1 cellular context compared by ENCODE assay signal in the genomic region with DNA sequence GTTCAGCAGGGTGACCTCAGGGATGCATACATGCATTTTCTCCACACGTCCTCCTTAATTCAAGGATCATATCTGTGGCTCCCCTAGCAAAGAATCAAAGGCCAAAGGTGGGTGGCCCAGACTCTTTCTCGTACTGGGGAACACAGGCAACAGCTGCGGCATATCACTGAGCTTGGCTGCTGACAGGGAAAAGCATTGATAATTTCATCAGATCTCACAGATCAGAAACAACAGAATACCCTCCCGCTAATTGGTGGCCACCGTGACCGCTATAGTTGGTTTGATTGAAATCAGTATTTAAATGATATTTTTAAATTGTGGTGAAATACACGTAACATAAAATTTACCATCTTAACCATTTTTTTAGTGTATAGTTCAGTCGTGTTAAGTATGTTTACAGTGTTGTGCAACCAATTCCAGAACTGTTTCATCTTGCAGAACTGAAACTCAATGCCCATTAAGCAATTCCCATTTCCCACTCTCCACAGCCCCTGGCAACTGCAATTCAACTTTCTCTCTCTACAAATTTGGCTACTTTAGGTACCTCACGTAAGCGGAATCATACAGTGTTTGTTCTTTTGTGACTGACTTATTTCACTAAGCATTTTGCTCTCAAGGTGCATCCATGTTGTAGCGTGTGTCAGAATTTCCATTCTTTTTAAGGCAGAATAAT.
TF ChIP-seq lines count a peak whose summit lies in the region.

No MANE protein-coding gene starts in this region.

TF ChIP-seq in GM12878, 131 proteins besides CTCF, POLR2A, EP300 and RAD21 (continued from another document):
- TF ChIP-seq, protein P1, sequence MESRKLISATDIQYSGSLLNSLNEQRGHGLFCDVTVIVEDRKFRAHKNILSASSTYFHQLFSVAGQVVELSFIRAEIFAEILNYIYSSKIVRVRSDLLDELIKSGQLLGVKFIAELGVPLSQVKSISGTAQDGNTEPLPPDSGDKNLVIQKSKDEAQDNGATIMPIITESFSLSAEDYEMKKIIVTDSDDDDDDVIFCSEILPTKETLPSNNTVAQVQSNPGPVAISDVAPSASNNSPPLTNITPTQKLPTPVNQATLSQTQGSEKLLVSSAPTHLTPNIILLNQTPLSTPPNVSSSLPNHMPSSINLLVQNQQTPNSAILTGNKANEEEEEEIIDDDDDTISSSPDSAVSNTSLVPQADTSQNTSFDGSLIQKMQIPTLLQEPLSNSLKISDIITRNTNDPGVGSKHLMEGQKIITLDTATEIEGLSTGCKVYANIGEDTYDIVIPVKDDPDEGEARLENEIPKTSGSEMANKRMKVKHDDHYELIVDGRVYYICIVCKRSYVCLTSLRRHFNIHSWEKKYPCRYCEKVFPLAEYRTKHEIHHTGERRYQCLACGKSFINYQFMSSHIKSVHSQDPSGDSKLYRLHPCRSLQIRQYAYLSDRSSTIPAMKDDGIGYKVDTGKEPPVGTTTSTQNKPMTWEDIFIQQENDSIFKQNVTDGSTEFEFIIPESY (IDR thresholded peaks at IDR 0.05): peak; percentile 71; the same call in 1 of the 2 replicates
